2 cellular contexts compared by ENCODE assay signal in the genomic region with DNA sequence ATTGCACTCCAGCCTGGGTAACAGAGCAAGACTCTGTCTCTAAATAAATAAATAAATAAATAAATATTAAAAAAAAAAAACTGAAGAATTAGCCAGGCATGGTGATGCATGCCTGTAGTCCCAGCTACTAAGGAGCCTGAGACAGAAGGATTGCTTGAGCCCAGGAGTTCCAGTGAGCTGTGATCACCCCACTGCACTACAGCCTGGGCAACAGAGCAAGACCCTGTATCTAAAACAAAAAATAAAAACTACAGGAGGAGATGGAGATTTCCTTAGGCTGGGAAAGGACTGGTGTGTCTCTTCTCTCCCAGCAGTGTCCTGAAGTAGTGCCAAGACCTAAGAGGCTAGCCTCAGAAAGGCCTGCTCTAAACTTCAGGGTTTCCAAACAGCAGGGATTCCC.
TF ChIP-seq lines count a peak whose summit lies in the region.

No MANE protein-coding gene starts in this region.

TF ChIP-seq in HEK293, 187 proteins besides CTCF, POLR2A, EP300 and RAD21:
- TF ChIP-seq ZNF560 (tag by site-specific recombination; IDR thresholded peaks at IDR 0.05; ENCODE audit: borderline replicate concordance) (no peak), ZBTB17 (tag by site-specific recombination; IDR thresholded peaks at IDR 0.05) (no peak), ZNF121 (tag by site-specific recombination; IDR thresholded peaks at IDR 0.05) (peak; percentile 63; the same call in 1 of the 2 replicates), ZIC2 (tag by site-specific recombination; IDR thresholded peaks at IDR 0.05) (peak; percentile 26; the same call in 1 of the 2 replicates)

TF ChIP-seq in HepG2, 621 proteins besides CTCF, POLR2A, EP300 and RAD21 (continued from another document):
- TF ChIP-seq GLI4 (CRISPR knock-in tag; IDR thresholded peaks at IDR 0.05; ENCODE audit: borderline replicate concordance) = no peak
- peak; percentile 73; the same call in 1 of the 2 replicates for TF ChIP-seq ZNF121 (CRISPR knock-in tag; IDR thresholded peaks at IDR 0.05)
- TF ChIP-seq, protein P1, sequence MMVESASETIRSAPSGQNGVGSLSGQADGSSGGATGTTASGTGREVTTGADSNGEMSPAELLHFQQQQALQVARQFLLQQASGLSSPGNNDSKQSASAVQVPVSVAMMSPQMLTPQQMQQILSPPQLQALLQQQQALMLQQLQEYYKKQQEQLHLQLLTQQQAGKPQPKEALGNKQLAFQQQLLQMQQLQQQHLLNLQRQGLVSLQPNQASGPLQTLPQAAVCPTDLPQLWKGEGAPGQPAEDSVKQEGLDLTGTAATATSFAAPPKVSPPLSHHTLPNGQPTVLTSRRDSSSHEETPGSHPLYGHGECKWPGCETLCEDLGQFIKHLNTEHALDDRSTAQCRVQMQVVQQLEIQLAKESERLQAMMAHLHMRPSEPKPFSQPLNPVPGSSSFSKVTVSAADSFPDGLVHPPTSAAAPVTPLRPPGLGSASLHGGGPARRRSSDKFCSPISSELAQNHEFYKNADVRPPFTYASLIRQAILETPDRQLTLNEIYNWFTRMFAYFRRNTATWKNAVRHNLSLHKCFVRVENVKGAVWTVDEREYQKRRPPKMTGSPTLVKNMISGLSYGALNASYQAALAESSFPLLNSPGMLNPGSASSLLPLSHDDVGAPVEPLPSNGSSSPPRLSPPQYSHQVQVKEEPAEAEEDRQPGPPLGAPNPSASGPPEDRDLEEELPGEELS (CRISPR knock-in tag; IDR thresholded peaks at IDR 0.05) = no peak
TF ChIP-seq in HepG2: peak in this region for 1.
